25 cellular contexts compared by ENCODE assay signal in genomic region chr18:11819938-11820337, GRCh38. TPM values are rescaled to one million over a fixed set of nuclear protein-coding genes. Genes with fewer than 3 reads are reported as not detected.
DNase-seq lines count a peak whose midpoint lies in the region; ATAC-seq, FAIRE-seq and TF ChIP-seq lines count a peak whose summit lies in the region.
"Had no signal": no experiment of that assay in that cellular context is flagged by ENCODE, and none has a peak within 500 bp of the region (broad histone marks: within the 10 kb centered on the region; RNA-seq: fewer than 3 reads in every experiment).

No MANE protein-coding gene starts in this region.

- POLR2A ChIA-PET in K562 (lab: Yijun Ruan, JAX), result interaction anchor here (0.8 to 1.4 kb wide), 3 partner anchors 20 to 160 kb away, joined by 3 to 4 read pairs (median 3); no protein-coding TSS in a partner anchor

- H3K27me3 Mint-ChIP-seq in endodermal cell (ENCODE audit: insufficient read depth), result no peaks in the 10 kb centered on the region

- TF ChIP-seq RAD21 in K562 (CRISPR knock-in tag; conservative IDR thresholded peaks at IDR 0.05 in 1 of 2, IDR thresholded peaks at IDR 0.05 in 1 of 2), result no peak

- H3K4me3 ChIP-seq in K562 (no peak overlapping the region), endodermal cell (ENCODE audit: low read length) (no peak overlapping the region), osteoblast (ENCODE audit: insufficient read depth, low read length) (no peak overlapping the region), neuronal stem cell (ENCODE audit: low read length in 2 of 2) (no peak overlapping the region)
- H3K4me3 ChIP-seq: BLaER1, GM12878 had no signal

- H3K36me3 Mint-ChIP-seq in endodermal cell (ENCODE audit: low read depth), result peaks cover 7% of the 10 kb centered on the region
- H3K36me3 Mint-ChIP-seq: CD14-positive monocyte; CD4-positive, alpha-beta memory T cell; CD4-positive, CD25-positive, alpha-beta regulatory T cell; CD8-positive, alpha-beta memory T cell had no signal

- no TSS peak for BruUV-seq in K562 (replicated peaks; lab: Mats Ljungman, UMichigan)

- no peak overlapping the region for H4K8ac ChIP-seq in neuronal stem cell (ENCODE audit: low read depth, low read length)

- H3K9me3 ChIP-seq in K562 (replicated peaks; ENCODE audit: control insufficient read depth, insufficient read depth, low read depth, low read length), result no peaks in the 10 kb centered on the region
- H3K9me3 ChIP-seq in endodermal cell (ENCODE audit: control insufficient read depth, low read length), result peaks cover 21% of the 10 kb centered on the region
- H3K9me3 ChIP-seq in osteoblast (ENCODE audit: low read depth, low read length), result no peaks in the 10 kb centered on the region
- H3K9me3 ChIP-seq in neuronal stem cell (replicated peaks in 1 of 2; ENCODE audit: control insufficient read depth in 2 of 2, insufficient read depth in 1 of 2, low read depth in 1 of 2, low read length in 2 of 2), result peaks cover 0 to 3% of the 10 kb centered on the region in 2 donors
- H3K9me3 ChIP-seq: BE2C, BLaER1 had no signal

- no peaks in the 10 kb centered on the region for H4K20me1 ChIP-seq in K562 (replicated peaks; ENCODE audit: control insufficient read depth, insufficient read depth, low read length)
- no peaks in the 10 kb centered on the region for H4K20me1 ChIP-seq in osteoblast (ENCODE audit: insufficient read depth, low read length)
- H4K20me1 ChIP-seq: BLaER1 had no signal

- no peaks in the 10 kb centered on the region for H3K79me1 ChIP-seq in neuronal stem cell (ENCODE audit: low read depth, low read length)

- no peak overlapping the region for H2BK15ac ChIP-seq in neuronal stem cell (ENCODE audit: low read length)

- H3K27ac Mint-ChIP-seq in endodermal cell, result peak overlapping the region; percentile 42
- H3K27ac Mint-ChIP-seq: CD14-positive monocyte; CD4-positive, alpha-beta memory T cell; CD4-positive, CD25-positive, alpha-beta regulatory T cell; CD8-positive, alpha-beta memory T cell had no signal

- H3K4me1 ChIP-seq in K562 (replicated peaks in 1 of 2; ENCODE audit: control insufficient read depth in 2 of 2, insufficient read depth in 2 of 2, low read length in 2 of 2) (peaks cover 12 to 15% of the 10 kb centered on the region in 2 experiments; a peak in 4 of 5 replicates), endodermal cell (ENCODE audit: control insufficient read depth, insufficient read depth, low read length) (peaks cover 6% of the 10 kb centered on the region), osteoblast (ENCODE audit: insufficient read depth, low read length) (no peaks in the 10 kb centered on the region), neuronal stem cell (ENCODE audit: control insufficient read depth in 2 of 2, insufficient read depth in 1 of 2, low read depth in 1 of 2, low read length in 2 of 2) (peaks cover 0 to 3% of the 10 kb centered on the region in 2 donors)
- H3K4me1 ChIP-seq: BE2C, BLaER1 had no signal

- no peak overlapping the region for H3K14ac ChIP-seq in neuronal stem cell (ENCODE audit: low read length)

- H3K27me3 ChIP-seq in K562 (ENCODE audit: control insufficient read depth in 2 of 2, insufficient read depth in 2 of 2, low read length in 2 of 2) (no peaks in the 10 kb centered on the region), endodermal cell (ENCODE audit: control insufficient read depth, insufficient read depth, low read length, poor library complexity, severe bottlenecking) (no peaks in the 10 kb centered on the region), osteoblast (ENCODE audit: insufficient read depth, low read length) (peaks cover 4% of the 10 kb centered on the region), neuronal stem cell (ENCODE audit: control insufficient read depth in 3 of 3, insufficient read depth in 3 of 3, low read depth in 1 of 3, low read length in 3 of 3) (no peaks in the 10 kb centered on the region)
- H3K27me3 ChIP-seq: BLaER1 had no signal

- H3K36me3 ChIP-seq in K562 (ENCODE audit: control insufficient read depth, insufficient read depth, low read length) (no peaks in the 10 kb centered on the region), endodermal cell (ENCODE audit: control insufficient read depth, insufficient read depth, low read length) (no peaks in the 10 kb centered on the region), osteoblast (ENCODE audit: insufficient read depth, low read length) (no peaks in the 10 kb centered on the region), neuronal stem cell (replicated peaks in 1 of 2; ENCODE audit: control insufficient read depth in 2 of 2, insufficient read depth in 2 of 2, low read length in 2 of 2) (no peaks in the 10 kb centered on the region)
- H3K36me3 ChIP-seq: BE2C, BLaER1 had no signal

- CTCF ChIA-PET in K562 (lab: Yijun Ruan, JAX; ENCODE audit: low intra/inter-chr PET ratio), result no interaction called here

- FAIRE-seq in K562 (lab: Jason Lieb, UNC), result peak; percentile 89
- FAIRE-seq: GM12878, GM12892, GM18507 had no signal

- peaks cover 43% of the 10 kb centered on the region for H3K4me1 Mint-ChIP-seq in endodermal cell
- H3K4me1 Mint-ChIP-seq: CD14-positive monocyte; CD4-positive, alpha-beta memory T cell; CD4-positive, CD25-positive, alpha-beta regulatory T cell; CD8-positive, alpha-beta memory T cell had no signal

- H3K4me2 ChIP-seq in K562 (ENCODE audit: insufficient read depth, low read length) (no peak overlapping the region), osteoblast (ENCODE audit: insufficient read depth, low read length) (no peak overlapping the region), neuronal stem cell (ENCODE audit: insufficient read depth, low read length, poor library complexity, severe bottlenecking) (no peak overlapping the region)
- H3K4me2 ChIP-seq: BLaER1 had no signal

- H2BK12ac ChIP-seq in neuronal stem cell (ENCODE audit: low read length), result no peak overlapping the region

- no peaks in the 10 kb centered on the region for H3K9me3 Mint-ChIP-seq in endodermal cell
- H3K9me3 Mint-ChIP-seq: CD8-positive, alpha-beta memory T cell had no signal

- peak; percentile 78 for ATAC-seq in K562
- ATAC-seq: GM12878 had no signal

- peak overlapping the region; percentile 37; the same call in 1 of the 2 replicates for H2AFZ ChIP-seq in K562 (ENCODE audit: low read depth, low read length)
- no peak overlapping the region for H2AFZ ChIP-seq in osteoblast (ENCODE audit: low read length)
- H2AFZ ChIP-seq in neuronal stem cell (ENCODE audit: low read length), result no peak overlapping the region

- no peak overlapping the region for H3K4ac ChIP-seq in neuronal stem cell (ENCODE audit: low read length)

- no peak overlapping the region for H2AK5ac ChIP-seq in neuronal stem cell (ENCODE audit: low read depth, low read length)

- no peaks in the 10 kb centered on the region for H3K9me1 ChIP-seq in K562 (ENCODE audit: control insufficient read depth, insufficient read depth, low read length)

- WGBS in K562 (ENCODE audit: insufficient coverage, low coverage, missing lambda C conversion rate), result 13% methylated on average over 2 of the region's 2 CpGs
- WGBS in endodermal cell (ENCODE audit: insufficient coverage in 1 of 2, insufficient read length in 1 of 2), 2 experiments, result 95 to 100% methylated on average over 1 to 2 of the region's 2 CpGs
- no CpG with 5 or more reads among the region's 2 CpGs for WGBS in neuronal stem cell (ENCODE audit: extremely low coverage in 2 of 2, insufficient read length in 2 of 2, insufficient replicate concordance in 1 of 2), 2 donors

- peak overlapping the region in 1 of 2 experiments; percentile 8; a peak in 1 of 4 replicates for H3K9ac ChIP-seq in K562 (ENCODE audit: insufficient read depth in 1 of 2, low read depth in 2 of 2, low read length in 2 of 2)
- H3K9ac ChIP-seq in endodermal cell (ENCODE audit: extremely low read depth, low read length, poor library complexity, severe bottlenecking), result no peak overlapping the region
- no peak overlapping the region for H3K9ac ChIP-seq in neuronal stem cell (ENCODE audit: low read depth, low read length, poor library complexity)
- H3K9ac ChIP-seq: BLaER1 had no signal

- no peak overlapping the region for H3K23ac ChIP-seq in neuronal stem cell (ENCODE audit: low read depth, low read length, poor library complexity)

- H3K18ac ChIP-seq in neuronal stem cell (ENCODE audit: low read length), result no peak overlapping the region

- H3K27ac ChIP-seq in K562 (ENCODE audit: extremely low read depth, low read depth, low read length), result 0 out of 3 replicates have a peak overlapping the region, but pooled peaks have one; percentile 2
- no peak overlapping the region for H3K27ac ChIP-seq in endodermal cell (ENCODE audit: low read depth, low read length)
- no peak overlapping the region for H3K27ac ChIP-seq in osteoblast (ENCODE audit: low read depth, low read length)
- no peak overlapping the region for H3K27ac ChIP-seq in neuronal stem cell (replicated peaks; ENCODE audit: low read length)
- H3K27ac ChIP-seq: BLaER1 had no signal

- peak in 2 of 4 experiments; percentile 42 to 59 for DNase-seq in K562 (ENCODE audit: extremely low read depth in 1 of 4, low spot score in 3 of 4)
- no peak for DNase-seq in endodermal cell
- DNase-seq in osteoblast (ENCODE audit: insufficient read length, low spot score, missing footprints), result no peak
- no peak for DNase-seq in neuronal stem cell (ENCODE audit: low spot score)
- no peak for DNase-seq in cardiac septum (ENCODE audit: low spot score)
- DNase-seq: 8988T; ACHN; BE2C; C1 segment of cervical spinal cord; CD4-positive, alpha-beta memory T cell; CD4-positive, CD25-positive, alpha-beta regulatory T cell; CD8-positive, alpha-beta memory T cell; COR-L47; DMS 273 treated with DMSO at 0.1 percent for 48 hours; DMS153; DMS53; DMS79; DND-41; EL; GDM1 had no signal

- no peak overlapping the region for H2BK5ac ChIP-seq in neuronal stem cell (ENCODE audit: low read length)

- TF ChIP-seq CTCF in K562 (IDR thresholded peaks at IDR 0.05 in 2 of 3, conservative IDR thresholded peaks at IDR 0.05 in 1 of 3; ENCODE audit: insufficient read depth in 2 of 3, low read depth in 1 of 3, low read length in 3 of 3) (no peak), endodermal cell (conservative IDR thresholded peaks at IDR 0.05) (no peak), osteoblast (IDR thresholded peaks at IDR 0.05; ENCODE audit: extremely low read depth, low read depth, low read length) (no peak)

- H3K4me3 Mint-ChIP-seq in endodermal cell, result no peak overlapping the region
- H3K4me3 Mint-ChIP-seq: CD14-positive monocyte; CD4-positive, alpha-beta memory T cell; CD4-positive, CD25-positive, alpha-beta regulatory T cell; CD8-positive, alpha-beta memory T cell had no signal

- intact Hi-C loops in K562 (cut with micrococcal nuclease), result no loop called here
- intact Hi-C loops in cardiac septum (cut with DNase I), result no loop called here

- TF ChIP-seq EP300 in K562 (IDR thresholded peaks at IDR 0.05; ENCODE audit: low read length), result no peak

- H4K91ac ChIP-seq in neuronal stem cell (ENCODE audit: low read depth, low read length, poor library complexity), result no peak overlapping the region

- TF ChIP-seq POLR2A in K562 (conservative IDR thresholded peaks at IDR 0.05), result no peak

- in situ Hi-C loops in K562 (cut with MboI), result no loop called here

- H3K79me2 ChIP-seq in K562 (ENCODE audit: control insufficient read depth, insufficient read depth, low read length) (no peaks in the 10 kb centered on the region), osteoblast (ENCODE audit: insufficient read depth, low read length) (no peaks in the 10 kb centered on the region)

- H2BK120ac ChIP-seq in neuronal stem cell (ENCODE audit: low read depth, low read length), result no peak overlapping the region

RNA-seq across cellular contexts. Expression of gene CHMP1B, which starts 31.3 kb away (rescaled TPM):
- total RNA-seq in K562 (2011; cell fraction: chromatin; rRNA removed; ENCODE audit: low replicate concordance), result 8.3 and 13.4 TPM in 2 replicates
- total RNA-seq in K562 (2011; cell fraction: nucleolus; rRNA removed), result 10.8 and 11.2 TPM in 2 replicates
- 15.5 and 19.1 TPM in 2 replicates for total RNA-seq in K562 (2011; cell fraction: nucleoplasm; rRNA removed)
- 22.3 and 22.9 TPM in 2 replicates for total RNA-seq in K562 (2014; rRNA removed)
- 18.7 and 21.7 TPM in 2 replicates for total RNA-seq in K562 (2014; rRNA removed; fragmentation: Illumina TruSeq; extraction: Trizol)
- 15.6 and 17.6 TPM in 2 replicates for total RNA-seq in K562 (2015; rRNA removed; fragmentation: Illumina TruSeq; extraction: Trizol)
- total RNA-seq in K562 (2021), result 17.1 and 21.3 TPM in 2 replicates
- polyA plus RNA-seq in K562 (2011; rRNA removed), result 17.7 and 19.0 TPM in 2 replicates
- 15.7 and 19.8 TPM in 2 replicates for polyA plus RNA-seq in K562 (2011; cell fraction: cytosol; rRNA removed)
- polyA plus RNA-seq in K562 (2011; cell fraction: nucleus; rRNA removed), result 11.0 and 12.8 TPM in 2 replicates
- polyA plus RNA-seq in K562 (2012), result 16.6 and 23.6 TPM in 2 replicates
- 20.3 and 22.6 TPM in 2 replicates for polyA plus RNA-seq in K562 (2014; fragmentation: Illumina TruSeq; extraction: Trizol)
- 10 to 100 TPM; 12.3 to 14.5 TPM for polyA plus RNA-seq in K562 (2014; fragmentation: Nextera tagmentation; extraction: Ambion mirVana)
- 27.9 and 29.9 TPM in 2 replicates for polyA plus RNA-seq in K562 (2014; rRNA removed)
- polyA minus RNA-seq in K562 (2011; rRNA and poly(A)+ RNA removed), result 16.9 and 22.1 TPM in 2 replicates
- 6.8 and 7.9 TPM in 2 replicates for polyA minus RNA-seq in K562 (2011; cell fraction: cytosol; rRNA and poly(A)+ RNA removed)
- polyA minus RNA-seq in K562 (2011; cell fraction: nucleus; rRNA and poly(A)+ RNA removed), result 5.1 and 10.0 TPM in 2 replicates
- total RNA-seq in endodermal cell, result 10 to 100 TPM; 35.3 to 35.8 TPM
- 37.6 TPM for polyA plus RNA-seq in endodermal cell (2013, experiment 1 of 2)
- polyA plus RNA-seq in endodermal cell (2013, experiment 2 of 2), result 35.4 TPM
- total RNA-seq in osteoblast, result 59.8 and 63.7 TPM in 2 replicates
- polyA plus RNA-seq in neuronal stem cell (2013, experiment 1 of 2), result 31.5 TPM
- 31.3 TPM for polyA plus RNA-seq in neuronal stem cell (2013, experiment 2 of 2)
- 28.2 TPM for total RNA-seq in cardiac septum
